Comparison of ENCODE assay signal across 1 cellular context in the genomic region with DNA sequence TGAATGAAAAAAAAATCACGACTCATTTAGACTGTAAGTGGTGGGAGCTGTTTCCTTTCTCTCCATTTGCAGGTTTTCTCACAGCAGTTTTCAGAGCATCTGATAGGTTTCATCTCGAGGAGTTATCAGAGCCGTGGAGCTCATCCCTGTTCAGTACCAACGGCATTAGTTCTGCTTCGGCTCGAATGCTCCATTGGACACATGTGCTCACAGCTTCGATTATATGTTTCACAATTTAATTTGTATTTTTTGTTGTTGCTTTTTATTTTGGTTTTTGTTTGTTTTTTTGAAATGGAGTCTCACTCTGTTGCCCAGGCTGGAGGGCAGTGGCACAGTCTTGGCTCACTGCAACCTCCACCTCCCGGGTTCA.
TF ChIP-seq lines count a peak whose summit lies in the region.

No MANE protein-coding gene starts in this region.

TF ChIP-seq in HepG2, 621 proteins besides CTCF, POLR2A, EP300 and RAD21:
- TF ChIP-seq CBX2 (IDR thresholded peaks at IDR 0.05; ENCODE audit: low read depth, low read length): 0 out of 2 replicates have a peak, but pooled peaks have one; percentile 52
- no peak for TF ChIP-seq CBX2 (CRISPR knock-in tag; IDR thresholded peaks at IDR 0.05; ENCODE audit: low read depth)
- TF ChIP-seq CEBPB (IDR thresholded peaks at IDR 0.05; ENCODE audit: borderline replicate concordance, low read depth, low read length): no peak
